In genomic region chr17:44122825-44123355, GRCh38 we compare ENCODE assay signal across 8 cellular contexts. TPM values are rescaled to one million over a fixed set of nuclear protein-coding genes. Genes with fewer than 3 reads are reported as not detected.
DNase-seq lines count a peak whose midpoint lies in the region; ATAC-seq, FAIRE-seq and TF ChIP-seq lines count a peak whose summit lies in the region.

No MANE protein-coding gene starts in this region.

- H3K18ac ChIP-seq in neuronal stem cell (ENCODE audit: low read length), result peak overlapping the region; percentile 97

- no peak overlapping the region for H4K91ac ChIP-seq in neuronal stem cell (ENCODE audit: low read depth, low read length, poor library complexity)

- H3K79me1 ChIP-seq in neuronal stem cell (ENCODE audit: low read depth, low read length), result peaks cover 5% of the 10 kb centered on the region

- no peak overlapping the region for H3K27ac ChIP-seq in neuronal stem cell (replicated peaks; ENCODE audit: low read length)

- peak overlapping the region; percentile 89 for H3K23ac ChIP-seq in neuronal stem cell (ENCODE audit: low read depth, low read length, poor library complexity)

- peak overlapping the region; percentile 82 for H3K14ac ChIP-seq in neuronal stem cell (ENCODE audit: low read length)

- ATAC-seq in HG02642 (IDR thresholded peaks at IDR 0.05; ENCODE audit: poor library complexity, unreplicated experiment), result peak; percentile 35
- ATAC-seq in T-cell (replicated peaks in 1 of 4), result peak; percentile 16 to 31 (median 21)

- peak overlapping the region; percentile 94 for H3K9ac ChIP-seq in endocrine pancreas (ENCODE audit: control insufficient read depth, insufficient read depth, low read length)
- H3K9ac ChIP-seq in neuronal stem cell (ENCODE audit: low read depth, low read length, poor library complexity), result peak overlapping the region; percentile 95

- H3K27me3 Mint-ChIP-seq in T-cell, result no peaks in the 10 kb centered on the region

- peak overlapping the region; percentile 84 for H2BK12ac ChIP-seq in neuronal stem cell (ENCODE audit: low read length)

- POLR2A ChIA-PET in T-cell (lab: Charles Lee), result interaction anchor here (0.6 to 0.8 kb wide), 3 partner anchors 12 to 592 kb away, joined by 3 to 10 read pairs (median 3); no protein-coding TSS in a partner anchor

- no peaks in the 10 kb centered on the region for H3K4me1 ChIP-seq in endocrine pancreas (ENCODE audit: control insufficient read depth, insufficient read depth, low read length)
- peaks cover 16 to 31% of the 10 kb centered on the region in 2 donors for H3K4me1 ChIP-seq in neuronal stem cell (ENCODE audit: control insufficient read depth in 2 of 2, insufficient read depth in 1 of 2, low read depth in 1 of 2, low read length in 2 of 2)

- no peak for TF ChIP-seq POLR2A in GM12892 (IDR thresholded peaks at IDR 0.05; ENCODE audit: low read depth, low read length)

- H3K9me3 ChIP-seq in endocrine pancreas (ENCODE audit: control insufficient read depth, low read length), result no peaks in the 10 kb centered on the region
- H3K9me3 ChIP-seq in neuronal stem cell (replicated peaks in 1 of 2; ENCODE audit: control insufficient read depth in 2 of 2, insufficient read depth in 1 of 2, low read depth in 1 of 2, low read length in 2 of 2), result no peaks in the 10 kb centered on the region

- H3K4ac ChIP-seq in neuronal stem cell (ENCODE audit: low read length), result no peak overlapping the region

- no peaks in the 10 kb centered on the region for H3K9me3 Mint-ChIP-seq in T-cell

- peak overlapping the region; percentile 76 for H3K4me3 ChIP-seq in endocrine pancreas (ENCODE audit: control insufficient read depth, insufficient read depth, low read length)
- H3K4me3 ChIP-seq in neuronal stem cell (ENCODE audit: low read length in 2 of 2), result peak overlapping the region; percentile 89 to 96

- peak overlapping the region; percentile 57 to 79 for H3K27ac Mint-ChIP-seq in T-cell

- no peaks in the 10 kb centered on the region for H3K27me3 ChIP-seq in endocrine pancreas (ENCODE audit: control insufficient read depth, insufficient read depth, low read length)
- H3K27me3 ChIP-seq in neuronal stem cell (ENCODE audit: control insufficient read depth in 3 of 3, insufficient read depth in 3 of 3, low read depth in 1 of 3, low read length in 3 of 3), result no peaks in the 10 kb centered on the region

- CTCF ChIA-PET in T-cell (lab: Charles Lee), result interaction anchor here in 1 of 2 donors (0.5 to 1.3 kb wide), 12 partner anchors 10 to 263 kb away, joined by 3 to 12 read pairs (median 4); partner anchors contain the start of gene TMUB2

- peak; percentile 67 for FAIRE-seq in GM12892 (lab: Jason Lieb, UNC)

- H2AFZ ChIP-seq in neuronal stem cell (ENCODE audit: low read length), result peak overlapping the region; percentile 95

- no peak overlapping the region for H4K8ac ChIP-seq in neuronal stem cell (ENCODE audit: low read depth, low read length)

- no CpG with 5 or more reads among the region's 32 CpGs for WGBS in neuronal stem cell (ENCODE audit: extremely low coverage in 2 of 2, insufficient read length in 2 of 2, insufficient replicate concordance in 1 of 2), 2 donors

- H2BK5ac ChIP-seq in neuronal stem cell (ENCODE audit: low read length), result peak overlapping the region; percentile 93

- peak overlapping the region; percentile 1 for H2AK5ac ChIP-seq in neuronal stem cell (ENCODE audit: low read depth, low read length)

- peak overlapping the region; percentile 94 for H3K4me2 ChIP-seq in neuronal stem cell (ENCODE audit: insufficient read depth, low read length, poor library complexity, severe bottlenecking)

- DNase-seq in GM12892 (ENCODE audit: insufficient read length), result no peak
- peak in 16 of 34 experiments; percentile 4 to 39 (median 16) for DNase-seq in T-cell
- DNase-seq in neuronal stem cell (ENCODE audit: low spot score), result no peak
- no peak for DNase-seq in cerebellar nuclear complex (lab: John Stamatoyannopoulos, UW)
- no peak for DNase-seq in GOT3 (lab: John Stamatoyannopoulos, UW)
- no peak for DNase-seq in SKM-1 treated with dmso at 0.1 percent for 144 hours (lab: John Stamatoyannopoulos, UW; ENCODE audit: unreplicated experiment)

- peak overlapping the region; percentile 0 for H2BK15ac ChIP-seq in neuronal stem cell (ENCODE audit: low read length)

- peak overlapping the region; percentile 83 to 90 (median 87) for H3K4me3 Mint-ChIP-seq in T-cell

- no peak overlapping the region for H2BK120ac ChIP-seq in neuronal stem cell (ENCODE audit: low read depth, low read length)

- H3K36me3 Mint-ChIP-seq in T-cell, result no peaks in the 10 kb centered on the region

- H3K36me3 ChIP-seq in endocrine pancreas (ENCODE audit: control insufficient read depth, insufficient read depth, low read length), result no peaks in the 10 kb centered on the region
- no peaks in the 10 kb centered on the region for H3K36me3 ChIP-seq in neuronal stem cell (replicated peaks in 1 of 2; ENCODE audit: control insufficient read depth in 2 of 2, insufficient read depth in 2 of 2, low read length in 2 of 2)

- H3K4me1 Mint-ChIP-seq in T-cell, result peaks cover 49 to 53% (median 52%) of the 10 kb centered on the region in 3 donors

RNA-seq across cellular contexts. Expression of gene HDAC5, which starts 0.6 kb away (rescaled TPM):
- polyA plus RNA-seq in GM12892 (2012; ENCODE audit: missing spikeins), result 8.7 TPM
- total RNA-seq in T-cell, result 10 to 100 TPM; 68.6 to 81.4 (median 72.8) TPM
- 43.3 TPM for polyA plus RNA-seq in neuronal stem cell (2013, experiment 1 of 2)
- polyA plus RNA-seq in neuronal stem cell (2013, experiment 2 of 2), result 44.0 TPM

RNA-seq across cellular contexts. Expression of gene HROB, which starts 18.8 kb away (rescaled TPM):
- polyA plus RNA-seq in GM12892 (2012; ENCODE audit: missing spikeins), result 4.0 TPM
- total RNA-seq in T-cell, result 1 to 10 TPM in 4 of 5 donors, under 1 TPM in 1; 0.73 to 3.4 (median 1.1) TPM
- 7.6 TPM for polyA plus RNA-seq in neuronal stem cell (2013, experiment 1 of 2)
- 7.8 TPM for polyA plus RNA-seq in neuronal stem cell (2013, experiment 2 of 2)

RNA-seq across cellular contexts. Expression of gene ASB16, which starts 47.6 kb away (rescaled TPM):
- 1.5 TPM for polyA plus RNA-seq in GM12892 (2012; ENCODE audit: missing spikeins)
- under 1 TPM in 1 of 5 donors, not detected in 4; 0.15 TPM for total RNA-seq in T-cell
- polyA plus RNA-seq in neuronal stem cell (2013, experiment 1 of 2), result 0.13 TPM
- polyA plus RNA-seq in neuronal stem cell (2013, experiment 2 of 2), result 0.07 TPM

RNA-seq across cellular contexts. Expression of gene G6PC3, which starts 52.4 kb away (rescaled TPM):
- polyA plus RNA-seq in GM12892 (2012; ENCODE audit: missing spikeins), result 21.7 TPM
- total RNA-seq in T-cell, result 10 to 100 TPM in 4 of 5 donors, 1 to 10 TPM in 1; 9.4 to 19.0 (median 16.2) TPM
- 126 TPM for polyA plus RNA-seq in neuronal stem cell (2013, experiment 1 of 2)
- polyA plus RNA-seq in neuronal stem cell (2013, experiment 2 of 2), result 131 TPM

RNA-seq across cellular contexts. Expression of gene LSM12, which starts 56.4 kb away (rescaled TPM):
- polyA plus RNA-seq in GM12892 (2012; ENCODE audit: missing spikeins), result 57.6 TPM
- 10 to 100 TPM; 29.4 to 39.0 (median 37.1) TPM for total RNA-seq in T-cell
- 88.7 TPM for polyA plus RNA-seq in neuronal stem cell (2013, experiment 1 of 2)
- polyA plus RNA-seq in neuronal stem cell (2013, experiment 2 of 2), result 90.7 TPM
